18 cellular contexts compared by ENCODE assay signal in the genomic region with DNA sequence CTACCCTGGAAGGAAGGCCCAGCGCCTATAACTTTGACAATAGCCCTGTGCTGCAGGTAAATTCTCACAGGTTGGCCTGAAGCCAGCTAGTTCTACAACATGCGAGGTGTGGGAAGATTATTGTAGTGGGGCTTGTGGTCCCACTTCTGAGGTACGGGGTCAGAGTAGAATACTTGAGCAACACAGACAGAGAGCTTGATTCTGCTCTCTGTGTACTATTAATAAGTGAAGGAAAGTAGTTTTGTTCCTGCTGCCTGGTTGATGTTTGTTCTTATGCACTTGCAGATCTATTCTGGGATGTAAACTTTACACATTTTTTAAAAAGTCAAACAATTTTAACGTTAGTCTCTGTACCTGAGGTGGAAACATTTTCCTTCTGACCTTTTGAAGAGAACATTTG.
"Had no signal": no experiment of that assay in that cellular context is flagged by ENCODE, and none has a peak within 500 bp of the region (broad histone marks: within the 10 kb centered on the region; RNA-seq: fewer than 3 reads in every experiment).

No MANE protein-coding gene starts in this region.

- DNase-seq: activated CD4-positive, alpha-beta T cell treated with anti-CD3 and anti-CD28 coated beads for 1 hour; activated T-cell treated with anti-CD3 and anti-CD28 coated beads, Interleukin-2, amount 50 U/mL, for 1 hour; cerebellar nuclear complex; heart left ventricle; islet precursor cell; left cardiac atrium; naive thymus-derived CD8-positive, alpha-beta T cell; spleen; stimulated activated CD4-positive, alpha-beta T cell treated with anti-CD3 and anti-CD28 coated beads, Interleukin-4, amount 100 ng/mL, for 24 hours; stimulated activated naive CD8-positive, alpha-beta T cell treated with anti-CD3 and anti-CD28 coated beads, Interleukin-15, Interleukin-2, amounts not matched to agents 100 U/mL and 50 U/mL, for 24 hours; T-cell; tibial artery had no signal

- H3K4me3 ChIP-seq: coronary artery, heart left ventricle, spleen, tibial artery, vagina had no signal

- H3K9me3 ChIP-seq: heart left ventricle, neutrophil, spleen, tibial artery, vagina had no signal

- H3K4me1 Mint-ChIP-seq: activated T-helper 17 cell treated with anti-CD3 and anti-CD28 coated beads, Interleukin-2, amount 50 U/mL, for 72 hours; T-cell had no signal

- H3K36me3 Mint-ChIP-seq: activated naive CD8-positive, alpha-beta T cell; T-cell had no signal

- H3K4me3 Mint-ChIP-seq: activated naive CD8-positive, alpha-beta T cell; activated T-helper 17 cell treated with anti-CD3 and anti-CD28 coated beads, Interleukin-2, amount 50 U/mL, for 72 hours; naive thymus-derived CD8-positive, alpha-beta T cell; T-cell; T-helper 2 cell treated with Interferon-gamma antibody and Interleukin-4, amounts not matched to agents 5 μg/mL and 100 μg/mL, for 36 hours had no signal

- H3K9me3 Mint-ChIP-seq: activated T-helper 17 cell treated with anti-CD3 and anti-CD28 coated beads, Interleukin-2, amount 50 U/mL, for 72 hours; naive thymus-derived CD8-positive, alpha-beta T cell; T-cell; T-helper 2 cell treated with Interferon-gamma antibody and Interleukin-4, amounts not matched to agents 5 μg/mL and 100 μg/mL, for 36 hours had no signal

- H3K36me3 ChIP-seq: neutrophil had no signal

- H3K27ac Mint-ChIP-seq: activated naive CD8-positive, alpha-beta T cell; activated T-helper 17 cell treated with anti-CD3 and anti-CD28 coated beads, Interleukin-2, amount 50 U/mL, for 72 hours; naive thymus-derived CD8-positive, alpha-beta T cell; T-cell; T-helper 2 cell treated with Interferon-gamma antibody and Interleukin-4, amounts not matched to agents 5 μg/mL and 100 μg/mL, for 36 hours had no signal

- H3K27ac ChIP-seq: coronary artery, heart left ventricle, neutrophil, spleen, tibial artery, vagina had no signal

- H3K27me3 ChIP-seq: heart left ventricle, neutrophil, spleen, tibial artery, vagina had no signal

- ATAC-seq: activated T-helper 17 cell treated with anti-CD3 and anti-CD28 coated beads, Interleukin-2, amount 50 U/mL, for 72 hours; heart left ventricle; left cardiac atrium; naive thymus-derived CD8-positive, alpha-beta T cell; stimulated activated naive CD8-positive, alpha-beta T cell treated with anti-CD3 and anti-CD28 coated beads, Interleukin-15, Interleukin-2, amounts not matched to agents 100 U/mL and 50 U/mL, for 24 hours; T-cell had no signal
